1 cellular context compared by ENCODE assay signal in genomic region chr1:234545512-234546386, GRCh38.
TF ChIP-seq lines count a peak whose summit lies in the region.

No MANE protein-coding gene starts in this region.

TF ChIP-seq in IMR-90, 13 proteins besides CTCF, POLR2A, EP300 and RAD21 (continued from another document):
- TF ChIP-seq FOS (IDR thresholded peaks at IDR 0.05; ENCODE audit: low read depth, low read length), result no peak
- TF ChIP-seq USF2 (IDR thresholded peaks at IDR 0.05; ENCODE audit: low read depth, low read length), result no peak
- TF ChIP-seq RFX5 (IDR thresholded peaks at IDR 0.05; ENCODE audit: low read depth, low read length), result no peak
